29 cellular contexts compared by ENCODE assay signal in the genomic region with DNA sequence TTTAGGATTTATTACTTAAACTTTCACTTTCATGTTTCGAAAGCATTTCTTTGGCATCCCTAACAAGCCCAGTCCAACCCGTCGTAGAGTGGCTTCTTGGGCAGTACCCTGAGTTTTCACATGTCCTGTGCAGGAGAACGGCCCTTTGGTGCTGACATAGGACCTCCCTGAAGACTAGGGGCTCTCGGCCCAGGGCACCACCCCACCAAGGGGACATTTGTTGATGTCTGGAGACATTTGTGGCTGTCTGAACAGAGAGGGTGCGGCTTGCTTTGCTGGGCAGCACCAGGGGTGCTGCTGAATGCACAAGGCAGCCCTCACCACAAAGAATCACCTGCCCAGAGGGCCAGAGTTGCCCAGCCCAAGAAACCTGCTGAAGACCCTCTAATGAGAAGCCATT. TPM values are rescaled to one million over a fixed set of nuclear protein-coding genes. Genes with fewer than 3 reads are reported as not detected.
DNase-seq lines count a peak whose midpoint lies in the region; ATAC-seq and TF ChIP-seq lines count a peak whose summit lies in the region.
"Had no signal": no experiment of that assay in that cellular context is flagged by ENCODE, and none has a peak within 500 bp of the region (broad histone marks: within the 10 kb centered on the region; RNA-seq: fewer than 3 reads in every experiment).

No MANE protein-coding gene starts in this region.

- no peak for TF ChIP-seq CTCF in osteocyte (IDR thresholded peaks at IDR 0.05)

- ATAC-seq in stimulated activated effector memory CD8-positive, alpha-beta T cell treated with anti-CD3 and anti-CD28 coated beads, Interleukin-12 subunit alpha, Interleukin-12 subunit beta, amount 100 ng/mL, for 72 hours, result no peak
- no peak for ATAC-seq in Right ventricle myocardium superior (ENCODE audit: poor library complexity)
- no peak for ATAC-seq in activated CD8-positive, alpha-beta T cell treated with anti-CD3 and anti-CD28 coated beads, Interleukin-2, amount 10 ng/mL, durations not matched to agents 7 days and 5 days
- ATAC-seq: A549; CD8-positive, alpha-beta T cell had no signal

- H3K27me3 Mint-ChIP-seq in osteocyte (ENCODE audit: unreplicated experiment), result no peaks in the 10 kb centered on the region
- H3K27me3 Mint-ChIP-seq in activated CD8-positive, alpha-beta T cell treated with anti-CD3 and anti-CD28 coated beads, Interleukin-2, amount 10 ng/mL, durations not matched to agents 7 days and 5 days (ENCODE audit: low read depth), result no peaks in the 10 kb centered on the region
- H3K27me3 Mint-ChIP-seq: B cell; CD4-positive, alpha-beta memory T cell; CD4-positive, alpha-beta T cell; CD4-positive, CD25-positive, alpha-beta regulatory T cell; CD8-positive, alpha-beta memory T cell had no signal

- H3K36me3 Mint-ChIP-seq in osteocyte (ENCODE audit: unreplicated experiment), result peaks cover 46% of the 10 kb centered on the region
- peaks cover 98% of the 10 kb centered on the region for H3K36me3 Mint-ChIP-seq in stimulated activated effector memory CD8-positive, alpha-beta T cell treated with anti-CD3 and anti-CD28 coated beads, Interleukin-12 subunit alpha, Interleukin-12 subunit beta, amount 100 ng/mL, for 72 hours
- H3K36me3 Mint-ChIP-seq in activated CD8-positive, alpha-beta T cell treated with anti-CD3 and anti-CD28 coated beads, Interleukin-2, amount 10 ng/mL, durations not matched to agents 7 days and 5 days (ENCODE audit: low read depth), result peaks cover 53% of the 10 kb centered on the region

- CTCF ChIA-PET in activated CD8-positive, alpha-beta T cell treated with anti-CD3 and anti-CD28 coated beads, Interleukin-2, amount 10 ng/mL, durations not matched to agents 7 days and 5 days (lab: Charles Lee), result no interaction called here

- POLR2A ChIA-PET in activated CD8-positive, alpha-beta T cell treated with anti-CD3 and anti-CD28 coated beads, Interleukin-2, amount 10 ng/mL, durations not matched to agents 7 days and 5 days (lab: Charles Lee), result no interaction called here

- H3K27ac Mint-ChIP-seq in osteocyte (ENCODE audit: unreplicated experiment), result no peak overlapping the region
- peak overlapping the region; percentile 64 for H3K27ac Mint-ChIP-seq in stimulated activated effector memory CD8-positive, alpha-beta T cell treated with anti-CD3 and anti-CD28 coated beads, Interleukin-12 subunit alpha, Interleukin-12 subunit beta, amount 100 ng/mL, for 72 hours
- H3K27ac Mint-ChIP-seq in activated CD8-positive, alpha-beta T cell treated with anti-CD3 and anti-CD28 coated beads, Interleukin-2, amount 10 ng/mL, durations not matched to agents 7 days and 5 days, result no peak overlapping the region
- H3K27ac Mint-ChIP-seq: B cell; CD4-positive, alpha-beta T cell; CD8-positive, alpha-beta T cell had no signal

- H3K4me3 Mint-ChIP-seq in osteocyte (ENCODE audit: unreplicated experiment), result no peak overlapping the region
- no peak overlapping the region for H3K4me3 Mint-ChIP-seq in stimulated activated effector memory CD8-positive, alpha-beta T cell treated with anti-CD3 and anti-CD28 coated beads, Interleukin-12 subunit alpha, Interleukin-12 subunit beta, amount 100 ng/mL, for 72 hours
- H3K4me3 Mint-ChIP-seq in activated CD8-positive, alpha-beta T cell treated with anti-CD3 and anti-CD28 coated beads, Interleukin-2, amount 10 ng/mL, durations not matched to agents 7 days and 5 days, result no peak overlapping the region
- H3K4me3 Mint-ChIP-seq: B cell; CD14-positive monocyte; CD4-positive, alpha-beta memory T cell; CD4-positive, alpha-beta T cell; CD4-positive, CD25-positive, alpha-beta regulatory T cell; CD8-positive, alpha-beta memory T cell; CD8-positive, alpha-beta T cell had no signal

- H3K4me1 Mint-ChIP-seq in osteocyte (ENCODE audit: unreplicated experiment), result no peaks in the 10 kb centered on the region
- H3K4me1 Mint-ChIP-seq in stimulated activated effector memory CD8-positive, alpha-beta T cell treated with anti-CD3 and anti-CD28 coated beads, Interleukin-12 subunit alpha, Interleukin-12 subunit beta, amount 100 ng/mL, for 72 hours, result no peaks in the 10 kb centered on the region
- H3K4me1 Mint-ChIP-seq in activated CD8-positive, alpha-beta T cell treated with anti-CD3 and anti-CD28 coated beads, Interleukin-2, amount 10 ng/mL, durations not matched to agents 7 days and 5 days (ENCODE audit: low read depth), result no peaks in the 10 kb centered on the region
- H3K4me1 Mint-ChIP-seq: B cell; CD14-positive monocyte; CD4-positive, alpha-beta memory T cell had no signal

- intact Hi-C loops in Right ventricle myocardium superior (cut with DNase I), result no loop called here

- DNase-seq in islet precursor cell, result peak; percentile 12
- DNase-seq in osteocyte (ENCODE audit: extremely low spot score, unreplicated experiment), result peak; percentile 75
- no peak for DNase-seq in stimulated activated effector memory CD8-positive, alpha-beta T cell treated with anti-CD3 and anti-CD28 coated beads, Interleukin-12 subunit alpha, Interleukin-12 subunit beta, amount 100 ng/mL, for 72 hours (ENCODE audit: low spot score in 2 of 2)
- no peak for DNase-seq in Right ventricle myocardium superior
- DNase-seq in iPS-NIHi7 (ENCODE audit: extremely low spot score), result no peak
- no peak for DNase-seq in activated CD8-positive, alpha-beta T cell treated with anti-CD3 and anti-CD28 coated beads, Interleukin-2, amount 10 ng/mL, durations not matched to agents 7 days and 5 days
- DNase-seq: 8988T; ACHN; AML-193; BE2C; C1 segment of cervical spinal cord; Caco-2; Calu3; CD4-positive, alpha-beta memory T cell; CD4-positive, alpha-beta T cell; CD4-positive, CD25-positive, alpha-beta regulatory T cell; CD8-positive, alpha-beta memory T cell; CD8-positive, alpha-beta T cell; COR-L47; DMS 273 treated with DMSO at 0.1 percent for 48 hours; DMS153; DMS53; DMS79; DMS79 treated with DMSO at 0.1 percent for 48 hours; DND-41; EL had no signal

- no peaks in the 10 kb centered on the region for H3K9me3 Mint-ChIP-seq in osteocyte (ENCODE audit: unreplicated experiment)
- no peaks in the 10 kb centered on the region for H3K9me3 Mint-ChIP-seq in stimulated activated effector memory CD8-positive, alpha-beta T cell treated with anti-CD3 and anti-CD28 coated beads, Interleukin-12 subunit alpha, Interleukin-12 subunit beta, amount 100 ng/mL, for 72 hours
- H3K9me3 Mint-ChIP-seq in activated CD8-positive, alpha-beta T cell treated with anti-CD3 and anti-CD28 coated beads, Interleukin-2, amount 10 ng/mL, durations not matched to agents 7 days and 5 days (ENCODE audit: insufficient read depth), result no peaks in the 10 kb centered on the region
- H3K9me3 Mint-ChIP-seq: CD14-positive monocyte; CD4-positive, alpha-beta memory T cell; CD4-positive, alpha-beta T cell; CD4-positive, CD25-positive, alpha-beta regulatory T cell; CD8-positive, alpha-beta memory T cell; CD8-positive, alpha-beta T cell had no signal

RNA-seq across cellular contexts. Expression of a gene that starts 30.6 kb away (rescaled TPM):
- total RNA-seq in osteocyte, result 76.7 and 77.3 TPM in 2 replicates
- 141 TPM for total RNA-seq in Right ventricle myocardium superior
- 10 to 100 TPM; 65.9 to 70.5 TPM for total RNA-seq in activated CD8-positive, alpha-beta T cell treated with anti-CD3 and anti-CD28 coated beads, Interleukin-2, amount 10 ng/mL, durations not matched to agents 7 days and 5 days

RNA-seq across cellular contexts. Expression of a gene that starts 31.5 kb away (rescaled TPM):
- total RNA-seq in osteocyte (47.9 and 48.1 TPM in 2 replicates), Right ventricle myocardium superior (54.4 TPM)
- total RNA-seq in activated CD8-positive, alpha-beta T cell treated with anti-CD3 and anti-CD28 coated beads, Interleukin-2, amount 10 ng/mL, durations not matched to agents 7 days and 5 days, result 10 to 100 TPM; 49.3 to 52.4 TPM

RNA-seq across cellular contexts. Expression of a gene that starts 57.1 kb away (rescaled TPM):
- total RNA-seq in osteocyte (413 and 449 TPM in 2 replicates), Right ventricle myocardium superior (89.6 TPM)
- total RNA-seq in activated CD8-positive, alpha-beta T cell treated with anti-CD3 and anti-CD28 coated beads, Interleukin-2, amount 10 ng/mL, durations not matched to agents 7 days and 5 days, result 10 to 100 TPM; 81.1 TPM

Comparison
In these comparisons a context has a peak if more than half of its experiments do, and no peak if none do; other contexts are left out.
1. DNase-seq: peak in islet precursor cell (single experiment) and osteocyte (single experiment); none in stimulated activated effector memory CD8-positive, alpha-beta T cell treated with anti-CD3 and anti-CD28 coated beads, Interleukin-12 subunit alpha, Interleukin-12 subunit beta, amount 100 ng/mL, for 72 hours (0 of 2), Right ventricle myocardium superior (single experiment), iPS-NIHi7 (single experiment) and activated CD8-positive, alpha-beta T cell treated with anti-CD3 and anti-CD28 coated beads, Interleukin-2, amount 10 ng/mL, durations not matched to agents 7 days and 5 days (single experiment).